In genomic region chr15:99526174-99526573, GRCh38 we compare ENCODE assay signal across 19 cellular contexts. TPM values are rescaled to one million over a fixed set of nuclear protein-coding genes. Genes with fewer than 3 reads are reported as not detected.
DNase-seq lines count a peak whose midpoint lies in the region; ATAC-seq, FAIRE-seq and TF ChIP-seq lines count a peak whose summit lies in the region.
"Had no signal": no experiment of that assay in that cellular context is flagged by ENCODE, and none has a peak within 500 bp of the region (broad histone marks: within the 10 kb centered on the region; RNA-seq: fewer than 3 reads in every experiment).

No MANE protein-coding gene starts in this region.

- H3K27ac Mint-ChIP-seq in activated CD4-positive, alpha-beta T cell treated with anti-CD3 and anti-CD28 coated beads for 36 hours = no peak overlapping the region
- H3K27ac Mint-ChIP-seq in activated CD4-positive, alpha-beta T cell treated with anti-CD3 and anti-CD28 coated beads, Interleukin-2, amount 10 ng/mL, durations not matched to agents 7 days and 5 days = no peak overlapping the region
- peak overlapping the region; percentile 75 for H3K27ac Mint-ChIP-seq in CD8-positive, alpha-beta T cell
- H3K27ac Mint-ChIP-seq in naive thymus-derived CD8-positive, alpha-beta T cell = peak overlapping the region in 8 of 10 donors; percentile 1 to 85 (median 30)
- H3K27ac Mint-ChIP-seq in stimulated activated naive B cell treated with anti-CD40 and anti-IgM and Interleukin-4, amounts not matched to agents 10 μg/mL and 1 μg/mL and 100 μg/mL, for 72 hours = no peak overlapping the region
- H3K27ac Mint-ChIP-seq: CD14-positive monocyte; CD8-positive, alpha-beta memory T cell; H9; IgD-negative memory B cell had no signal

- no peak overlapping the region for H3K27ac ChIP-seq in CD8-positive, alpha-beta T cell (ENCODE audit: low read depth, low read length)
- H3K27ac ChIP-seq: 22Rv1, BLaER1 had no signal

- no peaks in the 10 kb centered on the region for H3K36me3 ChIP-seq in CD8-positive, alpha-beta T cell (ENCODE audit: insufficient read depth, low read length)
- H3K36me3 ChIP-seq: BLaER1 had no signal

- H3K4me3 Mint-ChIP-seq in activated CD4-positive, alpha-beta T cell treated with anti-CD3 and anti-CD28 coated beads for 36 hours = no peak overlapping the region
- no peak overlapping the region for H3K4me3 Mint-ChIP-seq in activated CD4-positive, alpha-beta T cell treated with anti-CD3 and anti-CD28 coated beads, Interleukin-2, amount 10 ng/mL, durations not matched to agents 7 days and 5 days
- no peak overlapping the region for H3K4me3 Mint-ChIP-seq in CD8-positive, alpha-beta T cell
- H3K4me3 Mint-ChIP-seq in naive thymus-derived CD8-positive, alpha-beta T cell = peak overlapping the region in 6 of 10 donors; percentile 3 to 39 (median 32)
- H3K4me3 Mint-ChIP-seq in stimulated activated naive B cell treated with anti-CD40 and anti-IgM and Interleukin-4, amounts not matched to agents 10 μg/mL and 1 μg/mL and 100 μg/mL, for 72 hours = no peak overlapping the region
- H3K4me3 Mint-ChIP-seq: CD14-positive monocyte; CD8-positive, alpha-beta memory T cell; H9 had no signal

- no peak overlapping the region for H3K4me3 ChIP-seq in CD8-positive, alpha-beta T cell (ENCODE audit: low read depth, low read length)
- H3K4me3 ChIP-seq: BLaER1 had no signal

- intact Hi-C loops in activated CD4-positive, alpha-beta T cell treated with anti-CD3 and anti-CD28 coated beads for 36 hours (cut with DNase I, micrococcal nuclease) = no loop called here
- intact Hi-C loops in CD8-positive, alpha-beta T cell (cut with DNase I, micrococcal nuclease) = no loop called here

- TF ChIP-seq POLR2A in GM12892 (IDR thresholded peaks at IDR 0.05; ENCODE audit: low read depth, low read length) = no peak

- H3K27me3 ChIP-seq in CD8-positive, alpha-beta T cell (ENCODE audit: insufficient read depth, low read length) = no peaks in the 10 kb centered on the region
- H3K27me3 ChIP-seq: BLaER1 had no signal

- H3K9me3 Mint-ChIP-seq in activated CD4-positive, alpha-beta T cell treated with anti-CD3 and anti-CD28 coated beads for 36 hours (ENCODE audit: low read depth) = peaks cover 16% of the 10 kb centered on the region
- peaks cover 16% of the 10 kb centered on the region for H3K9me3 Mint-ChIP-seq in activated CD4-positive, alpha-beta T cell treated with anti-CD3 and anti-CD28 coated beads, Interleukin-2, amount 10 ng/mL, durations not matched to agents 7 days and 5 days
- peaks cover 17% of the 10 kb centered on the region for H3K9me3 Mint-ChIP-seq in CD8-positive, alpha-beta T cell
- H3K9me3 Mint-ChIP-seq in naive thymus-derived CD8-positive, alpha-beta T cell = peaks cover 9 to 36% (median 30%) of the 10 kb centered on the region in 9 donors
- peaks cover 8 to 15% of the 10 kb centered on the region in 2 donors for H3K9me3 Mint-ChIP-seq in stimulated activated naive B cell treated with anti-CD40 and anti-IgM and Interleukin-4, amounts not matched to agents 10 μg/mL and 1 μg/mL and 100 μg/mL, for 72 hours
- H3K9me3 Mint-ChIP-seq: H9 had no signal

- H3K27me3 Mint-ChIP-seq in activated CD4-positive, alpha-beta T cell treated with anti-CD3 and anti-CD28 coated beads for 36 hours = no peaks in the 10 kb centered on the region
- H3K27me3 Mint-ChIP-seq in activated CD4-positive, alpha-beta T cell treated with anti-CD3 and anti-CD28 coated beads, Interleukin-2, amount 10 ng/mL, durations not matched to agents 7 days and 5 days = no peaks in the 10 kb centered on the region
- no peaks in the 10 kb centered on the region for H3K27me3 Mint-ChIP-seq in CD8-positive, alpha-beta T cell (ENCODE audit: low read depth)
- no peaks in the 10 kb centered on the region for H3K27me3 Mint-ChIP-seq in naive thymus-derived CD8-positive, alpha-beta T cell
- H3K27me3 Mint-ChIP-seq in stimulated activated naive B cell treated with anti-CD40 and anti-IgM and Interleukin-4, amounts not matched to agents 10 μg/mL and 1 μg/mL and 100 μg/mL, for 72 hours = no peaks in the 10 kb centered on the region
- H3K27me3 Mint-ChIP-seq: IgD-negative memory B cell had no signal

- H3K4me1 ChIP-seq in CD8-positive, alpha-beta T cell (ENCODE audit: insufficient read depth, low read length) = peaks cover 3% of the 10 kb centered on the region

- ATAC-seq in activated CD4-positive, alpha-beta T cell treated with anti-CD3 and anti-CD28 coated beads for 36 hours = peak; percentile 19
- ATAC-seq in CD8-positive, alpha-beta T cell = no peak
- ATAC-seq in naive thymus-derived CD8-positive, alpha-beta T cell = peak; percentile 44 to 59
- ATAC-seq in stimulated activated naive B cell treated with anti-CD40 and anti-IgM and Interleukin-4, amounts not matched to agents 10 μg/mL and 1 μg/mL and 100 μg/mL, for 72 hours (replicated peaks) = no peak
- ATAC-seq: HepG2 had no signal

- peaks cover 2% of the 10 kb centered on the region for H3K36me3 Mint-ChIP-seq in activated CD4-positive, alpha-beta T cell treated with anti-CD3 and anti-CD28 coated beads for 36 hours (ENCODE audit: low read depth)
- H3K36me3 Mint-ChIP-seq in activated CD4-positive, alpha-beta T cell treated with anti-CD3 and anti-CD28 coated beads, Interleukin-2, amount 10 ng/mL, durations not matched to agents 7 days and 5 days (ENCODE audit: low read depth) = no peaks in the 10 kb centered on the region
- H3K36me3 Mint-ChIP-seq in CD8-positive, alpha-beta T cell = peaks cover 4% of the 10 kb centered on the region
- H3K36me3 Mint-ChIP-seq in naive thymus-derived CD8-positive, alpha-beta T cell = peaks cover 0 to 26% (median 16%) of the 10 kb centered on the region in 3 donors
- peaks cover 2 to 3% of the 10 kb centered on the region in 2 donors for H3K36me3 Mint-ChIP-seq in stimulated activated naive B cell treated with anti-CD40 and anti-IgM and Interleukin-4, amounts not matched to agents 10 μg/mL and 1 μg/mL and 100 μg/mL, for 72 hours
- H3K36me3 Mint-ChIP-seq: CD14-positive monocyte, IgD-negative memory B cell had no signal

- DNase-seq in activated CD4-positive, alpha-beta T cell treated with anti-CD3 and anti-CD28 coated beads for 36 hours = no peak
- no peak for DNase-seq in activated CD4-positive, alpha-beta T cell treated with anti-CD3 and anti-CD28 coated beads, Interleukin-2, amount 10 ng/mL, durations not matched to agents 7 days and 5 days
- DNase-seq in CD8-positive, alpha-beta T cell = no peak
- DNase-seq in GM12892 (ENCODE audit: insufficient read length) (no peak), midbrain (lab: John Stamatoyannopoulos, UW) (no peak)
- DNase-seq in naive thymus-derived CD8-positive, alpha-beta T cell = peak in 2 of 10 donors; percentile 14 to 32
- DNase-seq in stimulated activated naive B cell treated with anti-CD40 and anti-IgM and Interleukin-4, amounts not matched to agents 10 μg/mL and 1 μg/mL and 100 μg/mL, for 72 hours = no peak
- DNase-seq: COR-L47, DMS 273 treated with DMSO at 0.1 percent for 48 hours, DMS53, GDM1, H9 had no signal

- no peak for TF ChIP-seq CTCF in CD8-positive, alpha-beta T cell (IDR thresholded peaks at IDR 0.05)

- POLR2A ChIA-PET in activated CD4-positive, alpha-beta T cell treated with anti-CD3 and anti-CD28 coated beads for 36 hours (lab: Charles Lee) = no interaction called here
- POLR2A ChIA-PET in activated CD4-positive, alpha-beta T cell treated with anti-CD3 and anti-CD28 coated beads, Interleukin-2, amount 10 ng/mL, durations not matched to agents 7 days and 5 days (lab: Charles Lee) = no interaction called here
- POLR2A ChIA-PET in CD8-positive, alpha-beta T cell (lab: Charles Lee) = no interaction called here
- POLR2A ChIA-PET in naive thymus-derived CD8-positive, alpha-beta T cell (lab: Charles Lee) = no interaction called here

- CTCF ChIA-PET in activated CD4-positive, alpha-beta T cell treated with anti-CD3 and anti-CD28 coated beads for 36 hours (lab: Charles Lee) = no interaction called here
- CTCF ChIA-PET in activated CD4-positive, alpha-beta T cell treated with anti-CD3 and anti-CD28 coated beads, Interleukin-2, amount 10 ng/mL, durations not matched to agents 7 days and 5 days (lab: Charles Lee) = no interaction called here
- CTCF ChIA-PET in CD8-positive, alpha-beta T cell (lab: Charles Lee) = interaction anchor here (0.6 to 1.2 kb wide), 2 partner anchors 13 to 21 kb away, joined by 3 read pairs; no protein-coding TSS in a partner anchor

- peaks cover 12% of the 10 kb centered on the region for H3K4me1 Mint-ChIP-seq in activated CD4-positive, alpha-beta T cell treated with anti-CD3 and anti-CD28 coated beads for 36 hours
- H3K4me1 Mint-ChIP-seq in activated CD4-positive, alpha-beta T cell treated with anti-CD3 and anti-CD28 coated beads, Interleukin-2, amount 10 ng/mL, durations not matched to agents 7 days and 5 days = peaks cover 8% of the 10 kb centered on the region
- H3K4me1 Mint-ChIP-seq in CD8-positive, alpha-beta T cell (ENCODE audit: low read depth) = peaks cover 11% of the 10 kb centered on the region
- peaks cover 5 to 21% (median 12%) of the 10 kb centered on the region in 4 donors for H3K4me1 Mint-ChIP-seq in naive thymus-derived CD8-positive, alpha-beta T cell
- peaks cover 17 to 44% of the 10 kb centered on the region in 2 donors for H3K4me1 Mint-ChIP-seq in stimulated activated naive B cell treated with anti-CD40 and anti-IgM and Interleukin-4, amounts not matched to agents 10 μg/mL and 1 μg/mL and 100 μg/mL, for 72 hours
- H3K4me1 Mint-ChIP-seq: CD8-positive, alpha-beta memory T cell; H9 had no signal

- FAIRE-seq in GM12892 (lab: Jason Lieb, UNC) = peak; percentile 57
- FAIRE-seq: H1, HepG2 had no signal

- H3K9me3 ChIP-seq in CD8-positive, alpha-beta T cell (ENCODE audit: low read length) = peaks cover 7% of the 10 kb centered on the region

RNA-seq across cellular contexts. Expression of gene MEF2A, which starts 39.6 kb away (rescaled TPM):
- 10 to 100 TPM; 16.5 to 20.9 TPM for total RNA-seq in activated CD4-positive, alpha-beta T cell treated with anti-CD3 and anti-CD28 coated beads for 36 hours
- 10 to 100 TPM; 24.5 to 27.0 TPM for total RNA-seq in activated CD4-positive, alpha-beta T cell treated with anti-CD3 and anti-CD28 coated beads, Interleukin-2, amount 10 ng/mL, durations not matched to agents 7 days and 5 days
- total RNA-seq in CD8-positive, alpha-beta T cell = 10 to 100 TPM; 20.3 to 24.9 TPM
- 53.2 TPM for polyA plus RNA-seq in GM12892 (2012; ENCODE audit: missing spikeins)
- total RNA-seq in naive thymus-derived CD8-positive, alpha-beta T cell = 10 to 100 TPM; 42.7 to 43.9 TPM
- polyA plus RNA-seq in naive thymus-derived CD8-positive, alpha-beta T cell = 10 to 100 TPM; 14.6 to 22.4 (median 14.7) TPM

Comparison
In these comparisons a context has a peak if more than half of its experiments do, and no peak if none do; other contexts are left out.
1. ATAC-seq: peak in activated CD4-positive, alpha-beta T cell treated with anti-CD3 and anti-CD28 coated beads for 36 hours (single experiment) and naive thymus-derived CD8-positive, alpha-beta T cell (2 of 2); none in CD8-positive, alpha-beta T cell (single experiment) and stimulated activated naive B cell treated with anti-CD40 and anti-IgM and Interleukin-4, amounts not matched to agents 10 μg/mL and 1 μg/mL and 100 μg/mL, for 72 hours (0 of 2).
2. H3K27ac Mint-ChIP-seq: peak in CD8-positive, alpha-beta T cell (single experiment) and naive thymus-derived CD8-positive, alpha-beta T cell (8 of 10); none in activated CD4-positive, alpha-beta T cell treated with anti-CD3 and anti-CD28 coated beads for 36 hours (single experiment), activated CD4-positive, alpha-beta T cell treated with anti-CD3 and anti-CD28 coated beads, Interleukin-2, amount 10 ng/mL, durations not matched to agents 7 days and 5 days (single experiment) and stimulated activated naive B cell treated with anti-CD40 and anti-IgM and Interleukin-4, amounts not matched to agents 10 μg/mL and 1 μg/mL and 100 μg/mL, for 72 hours (single experiment).
3. H3K4me3 Mint-ChIP-seq: peak in naive thymus-derived CD8-positive, alpha-beta T cell (6 of 10); none in activated CD4-positive, alpha-beta T cell treated with anti-CD3 and anti-CD28 coated beads for 36 hours (single experiment), activated CD4-positive, alpha-beta T cell treated with anti-CD3 and anti-CD28 coated beads, Interleukin-2, amount 10 ng/mL, durations not matched to agents 7 days and 5 days (single experiment), CD8-positive, alpha-beta T cell (single experiment) and stimulated activated naive B cell treated with anti-CD40 and anti-IgM and Interleukin-4, amounts not matched to agents 10 μg/mL and 1 μg/mL and 100 μg/mL, for 72 hours (0 of 2).